Comparison of ENCODE assay signal across 9 cellular contexts in the genomic region with DNA sequence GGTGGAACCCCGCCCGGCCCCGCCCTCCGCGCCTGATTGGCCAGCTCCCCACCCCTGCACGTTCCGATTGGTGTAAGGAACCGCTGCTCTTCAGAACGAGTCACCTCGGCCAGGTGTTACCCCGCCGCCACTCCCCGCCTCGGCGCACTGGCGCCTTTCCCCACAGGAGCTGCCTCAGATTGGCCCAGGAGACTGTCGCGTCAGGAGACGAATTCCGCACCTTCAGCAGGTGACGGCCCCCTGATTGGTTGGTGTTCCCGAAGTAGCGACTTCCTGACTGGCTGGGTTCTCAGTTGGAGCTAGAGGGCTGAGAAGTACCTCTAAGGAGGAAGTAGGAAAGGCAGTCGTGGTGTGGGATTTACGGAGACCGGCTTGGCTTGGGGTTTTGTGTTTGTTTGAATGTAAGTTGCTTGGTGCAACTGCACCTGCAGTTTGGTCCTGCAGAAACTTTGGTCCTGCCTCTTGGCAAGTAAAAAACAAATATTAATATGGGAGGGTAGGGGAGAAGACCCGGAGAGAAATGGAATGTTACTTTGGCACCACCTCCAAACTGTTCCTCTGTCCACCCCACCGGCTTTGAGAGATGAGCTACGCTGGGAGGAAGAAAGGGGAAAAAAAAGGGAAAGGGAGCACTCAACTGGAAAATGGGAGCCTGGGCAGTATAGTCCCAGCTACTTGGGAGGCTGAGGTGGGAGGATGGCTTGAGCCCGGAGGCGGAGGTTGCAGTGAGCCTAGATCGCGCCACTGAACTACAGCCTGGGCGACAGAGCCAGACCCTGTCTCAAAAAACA. TPM values are rescaled to one million over a fixed set of nuclear protein-coding genes. Genes with fewer than 3 reads are reported as not detected.
DNase-seq lines count a peak whose midpoint lies in the region; ATAC-seq and TF ChIP-seq lines count a peak whose summit lies in the region.
"Had no signal": no experiment of that assay in that cellular context is flagged by ENCODE, and none has a peak within 500 bp of the region (broad histone marks: within the 10 kb centered on the region; RNA-seq: fewer than 3 reads in every experiment).

No MANE protein-coding gene starts in this region.

- H3K9me3 Mint-ChIP-seq in neural progenitor cell, result no peaks in the 10 kb centered on the region

- peaks cover 38% of the 10 kb centered on the region for H3K27me3 Mint-ChIP-seq in neural progenitor cell (ENCODE audit: insufficient read depth, low read depth)

- peaks cover 42% of the 10 kb centered on the region for H3K79me2 ChIP-seq in neural progenitor cell (ENCODE audit: low read depth)

- H3K9ac ChIP-seq in neural progenitor cell (no peak overlapping the region), subcutaneous abdominal adipose tissue (ENCODE audit: low read length in 5 of 5) (peak overlapping the region; percentile 1 to 93 (median 84))

- H3K36me3 ChIP-seq in neural progenitor cell (no peaks in the 10 kb centered on the region), subcutaneous abdominal adipose tissue (ENCODE audit: control insufficient read depth in 5 of 5, insufficient read depth in 5 of 5, low read length in 5 of 5) (no peaks in the 10 kb centered on the region)

- no peaks in the 10 kb centered on the region for H3K36me3 Mint-ChIP-seq in neural progenitor cell

- H3K27ac ChIP-seq in neural progenitor cell (no peak overlapping the region), subcutaneous abdominal adipose tissue (ENCODE audit: low read depth, low read length) (peak overlapping the region; percentile 94)

- H3F3A ChIP-seq in neural progenitor cell (ENCODE audit: low read depth), result peaks cover 24% of the 10 kb centered on the region

- H3K27me3 ChIP-seq in neural progenitor cell (no peaks in the 10 kb centered on the region), subcutaneous abdominal adipose tissue (ENCODE audit: control insufficient read depth in 5 of 5, insufficient read depth in 4 of 5, low read length in 5 of 5) (no peaks in the 10 kb centered on the region)

- ATAC-seq in GM21723 (IDR thresholded peaks at IDR 0.05; ENCODE audit: unreplicated experiment), result peak; percentile 87

- H3K4me3 ChIP-seq in neural progenitor cell (peak overlapping the region; percentile 77), subcutaneous abdominal adipose tissue (ENCODE audit: low read depth in 1 of 5, low read length in 5 of 5) (peak overlapping the region; percentile 77 to 93 (median 91))

- DNase-seq in DMS79 (lab: John Stamatoyannopoulos, UW) (peak; percentile 99), KG1 (lab: John Stamatoyannopoulos, UW) (peak; percentile 75), RPMI7951 (ENCODE audit: low read depth) (peak; percentile 35), foreskin melanocyte (peak; percentile 69), neural progenitor cell (ENCODE audit: low spot score) (peak; percentile 92)
- peak; percentile 77 for DNase-seq in activated T-helper 9 cell treated with anti-CD3 and anti-CD28 coated beads, Interleukin-2, amount 50 U/mL, for 16 hours (ENCODE audit: low read depth)

- peaks cover 25% of the 10 kb centered on the region for H4K20me1 ChIP-seq in neural progenitor cell (ENCODE audit: low read depth)

- H3K4me1 Mint-ChIP-seq in neural progenitor cell, result peaks cover 24% of the 10 kb centered on the region

- H3K4me2 ChIP-seq in neural progenitor cell, result peak overlapping the region; percentile 94

- H3K4me3 Mint-ChIP-seq in neural progenitor cell, result peak overlapping the region; percentile 90

- no peaks in the 10 kb centered on the region for H3K9me3 ChIP-seq in neural progenitor cell (ENCODE audit: low read depth)
- no peaks in the 10 kb centered on the region for H3K9me3 ChIP-seq in subcutaneous abdominal adipose tissue (ENCODE audit: control insufficient read depth in 5 of 5, low read length in 5 of 5)

- peak overlapping the region; percentile 69 for H2AFZ ChIP-seq in neural progenitor cell (replicated peaks)

- TF ChIP-seq CTCF in neural progenitor cell (IDR thresholded peaks at IDR 0.05), result no peak

- H3K4me1 ChIP-seq in neural progenitor cell, result peaks cover 22% of the 10 kb centered on the region
- peaks cover 3 to 49% (median 44%) of the 10 kb centered on the region in 5 donors for H3K4me1 ChIP-seq in subcutaneous abdominal adipose tissue (ENCODE audit: control insufficient read depth in 5 of 5, insufficient read depth in 5 of 5, low read length in 5 of 5)

- no peak overlapping the region for H3K27ac Mint-ChIP-seq in neural progenitor cell

RNA-seq across cellular contexts. Expression of gene F11R, which starts 0.4 kb away (rescaled TPM):
- total RNA-seq in RPMI7951 (2014; rRNA removed; shearing (Covaris generic)), result 6.0 and 10.5 TPM in 2 replicates
- 60.0 and 69.3 TPM in 2 replicates for total RNA-seq in neural progenitor cell (ENCODE audit: low replicate concordance)

RNA-seq across cellular contexts. Expression of gene TSTD1, which starts 17.4 kb away (rescaled TPM):
- 0.48 TPM in 1 of 2 replicates, not detected in the other for total RNA-seq in RPMI7951 (2014; rRNA removed; shearing (Covaris generic))
- 29.9 and 59.9 TPM in 2 replicates for total RNA-seq in neural progenitor cell (ENCODE audit: low replicate concordance)

RNA-seq across cellular contexts. Expression of gene USF1, which starts 24.4 kb away (rescaled TPM):
- total RNA-seq in RPMI7951 (2014; rRNA removed; shearing (Covaris generic)), result 63.3 and 67.3 TPM in 2 replicates
- 74.4 and 103 TPM in 2 replicates for total RNA-seq in neural progenitor cell (ENCODE audit: low replicate concordance)

RNA-seq across cellular contexts. Expression of gene ARHGAP30, which starts 48.3 kb away (rescaled TPM):
- total RNA-seq in RPMI7951 (2014; rRNA removed; shearing (Covaris generic)), result 0.20 TPM in 1 of 2 replicates, not detected in the other
- total RNA-seq in neural progenitor cell (ENCODE audit: low replicate concordance), result 0.06 TPM in 1 of 2 replicates, not detected in the other
- total RNA-seq: pulmonary artery endothelial cell had no signal

Comparison
In these comparisons a context has a peak if more than half of its experiments do, and no peak if none do; other contexts are left out.
1. DNase-seq: peak in every context shown above with its lines; median percentile 99 in DMS79; 92 in neural progenitor cell; 77 in activated T-helper 9 cell treated with anti-CD3 and anti-CD28 coated beads, Interleukin-2, amount 50 U/mL, for 16 hours; 75 in KG1; 69 in foreskin melanocyte; 35 in RPMI7951.
2. RNA of gene TSTD1, which starts 17.4 kb away (total RNA-seq): 29.9 to 59.9 TPM in neural progenitor cell; 0.48 TPM in RPMI7951; every median in the first group is over 10 times any median in the second.